17 cellular contexts compared by ENCODE assay signal in genomic region chr12:43795716-43796282, GRCh38. TPM values are rescaled to one million over a fixed set of nuclear protein-coding genes. Genes with fewer than 3 reads are reported as not detected.
DNase-seq lines count a peak whose midpoint lies in the region; ATAC-seq and TF ChIP-seq lines count a peak whose summit lies in the region.
"Had no signal": no experiment of that assay in that cellular context is flagged by ENCODE, and none has a peak within 500 bp of the region (broad histone marks: within the 10 kb centered on the region; RNA-seq: fewer than 3 reads in every experiment).

No MANE protein-coding gene starts in this region.

- TF ChIP-seq CTCF in CD8-positive, alpha-beta T cell (IDR thresholded peaks at IDR 0.05), result no peak
- TF ChIP-seq CTCF in GM10266 (IDR thresholded peaks at IDR 0.05; ENCODE audit: control insufficient read depth, insufficient read depth, low read depth, missing control alignments), result no peak

- no peaks in the 10 kb centered on the region for H3K27me3 Mint-ChIP-seq in CD8-positive, alpha-beta T cell (ENCODE audit: low read depth)
- H3K27me3 Mint-ChIP-seq: T-cell had no signal

- H3K4me3 Mint-ChIP-seq in CD8-positive, alpha-beta T cell, result no peak overlapping the region
- H3K4me3 Mint-ChIP-seq: H9; stimulated activated effector memory CD8-positive, alpha-beta T cell treated with anti-CD3 and anti-CD28 coated beads, Interleukin-12 subunit alpha, Interleukin-12 subunit beta, amount 100 ng/mL, for 72 hours; T-cell; WTC11 had no signal

- POLR2A ChIA-PET in CD8-positive, alpha-beta T cell (lab: Charles Lee), result no interaction called here

- H3K27ac Mint-ChIP-seq in CD8-positive, alpha-beta T cell, result peak overlapping the region; percentile 22
- H3K27ac Mint-ChIP-seq: H9; stimulated activated effector memory CD8-positive, alpha-beta T cell treated with anti-CD3 and anti-CD28 coated beads, Interleukin-12 subunit alpha, Interleukin-12 subunit beta, amount 100 ng/mL, for 72 hours; T-cell; WTC11 had no signal

- H3K9me3 Mint-ChIP-seq in CD8-positive, alpha-beta T cell, result peaks cover 2% of the 10 kb centered on the region
- H3K9me3 Mint-ChIP-seq: H9; stimulated activated effector memory CD8-positive, alpha-beta T cell treated with anti-CD3 and anti-CD28 coated beads, Interleukin-12 subunit alpha, Interleukin-12 subunit beta, amount 100 ng/mL, for 72 hours; T-cell; WTC11 had no signal

- intact Hi-C loops in CD8-positive, alpha-beta T cell (cut with DNase I, micrococcal nuclease), result no loop called here

- H3K27me3 ChIP-seq in CD8-positive, alpha-beta T cell (ENCODE audit: insufficient read depth, low read length), result no peaks in the 10 kb centered on the region
- H3K27me3 ChIP-seq: adrenal gland had no signal

- peaks cover 42% of the 10 kb centered on the region for H3K36me3 ChIP-seq in CD8-positive, alpha-beta T cell (ENCODE audit: insufficient read depth, low read length)

- H3K36me3 Mint-ChIP-seq in CD8-positive, alpha-beta T cell, result peaks cover 54% of the 10 kb centered on the region

- no peak for DNase-seq in CD8-positive, alpha-beta T cell
- DNase-seq in NCI-H69 (lab: John Stamatoyannopoulos, UW) (peak; percentile 92), kidney tubule cell (ENCODE audit: low spot score) (peak; percentile 29), OCI-M1 (lab: John Stamatoyannopoulos, UW) (no peak), NCI-H82 (lab: John Stamatoyannopoulos, UW) (no peak), SK-N-DZ (ENCODE audit: low spot score) (no peak), GM10266 (ENCODE audit: extremely low spot score) (no peak)
- DNase-seq: adrenal gland, H9, islet precursor cell, NCI-H1694, NCI-H526, T-cell had no signal

- CTCF ChIA-PET in CD8-positive, alpha-beta T cell (lab: Charles Lee), result interaction anchor here (1.3 kb wide), 1 partner anchor 87 kb away, joined by 5 read pairs; no protein-coding TSS in a partner anchor

- peaks cover 6% of the 10 kb centered on the region for H3K4me1 Mint-ChIP-seq in CD8-positive, alpha-beta T cell (ENCODE audit: low read depth)
- H3K4me1 Mint-ChIP-seq: H9; stimulated activated effector memory CD8-positive, alpha-beta T cell treated with anti-CD3 and anti-CD28 coated beads, Interleukin-12 subunit alpha, Interleukin-12 subunit beta, amount 100 ng/mL, for 72 hours; WTC11 had no signal

- H3K4me3 ChIP-seq in CD8-positive, alpha-beta T cell (ENCODE audit: low read depth, low read length), result no peak overlapping the region
- H3K4me3 ChIP-seq: adrenal gland, skin epidermis had no signal

- no peak overlapping the region for H3K27ac ChIP-seq in CD8-positive, alpha-beta T cell (ENCODE audit: low read depth, low read length)
- H3K27ac ChIP-seq: adrenal gland, skin epidermis had no signal

- H3K4me1 ChIP-seq in CD8-positive, alpha-beta T cell (ENCODE audit: insufficient read depth, low read length), result no peaks in the 10 kb centered on the region
- H3K4me1 ChIP-seq: adrenal gland had no signal

- no peak for ATAC-seq in CD8-positive, alpha-beta T cell
- ATAC-seq in GM19043 (IDR thresholded peaks at IDR 0.05; ENCODE audit: low read depth, unreplicated experiment), result peak; percentile 60
- ATAC-seq: stimulated activated effector memory CD8-positive, alpha-beta T cell treated with anti-CD3 and anti-CD28 coated beads, Interleukin-12 subunit alpha, Interleukin-12 subunit beta, amount 100 ng/mL, for 72 hours; T-cell; WTC11 had no signal

- H3K9me3 ChIP-seq in CD8-positive, alpha-beta T cell (ENCODE audit: low read length), result no peaks in the 10 kb centered on the region
- H3K9me3 ChIP-seq: adrenal gland had no signal

RNA-seq across cellular contexts. Expression of gene TWF1, which starts 10.3 kb away (rescaled TPM):
- total RNA-seq in CD8-positive, alpha-beta T cell, result 10 to 100 TPM; 74.1 to 82.2 TPM
- 52.2 and 68.7 TPM in 2 replicates for polyA plus RNA-seq in SK-N-DZ (2014; cell fraction: cytosol; rRNA removed)
- polyA plus RNA-seq in SK-N-DZ (2014; cell fraction: nucleus; rRNA removed), result 37.7 and 42.4 TPM in 2 replicates

RNA-seq across cellular contexts. Expression of gene IRAK4, which starts 37.0 kb away (rescaled TPM):
- total RNA-seq in CD8-positive, alpha-beta T cell, result 10 to 100 TPM; 19.6 to 22.3 TPM
- 7.4 and 9.6 TPM in 2 replicates for polyA plus RNA-seq in SK-N-DZ (2014; cell fraction: cytosol; rRNA removed)
- polyA plus RNA-seq in SK-N-DZ (2014; cell fraction: nucleus; rRNA removed), result 5.5 and 11.8 TPM in 2 replicates

RNA-seq across cellular contexts. Expression of gene PUS7L, which starts 37.2 kb away (rescaled TPM):
- total RNA-seq in CD8-positive, alpha-beta T cell, result 10 to 100 TPM; 10.3 to 12.6 TPM
- polyA plus RNA-seq in SK-N-DZ (2014; cell fraction: cytosol; rRNA removed), result 11.9 and 22.6 TPM in 2 replicates
- polyA plus RNA-seq in SK-N-DZ (2014; cell fraction: nucleus; rRNA removed), result 14.2 and 14.5 TPM in 2 replicates

RNA-seq across cellular contexts. Expression of gene TMEM117, which starts 40.1 kb away (rescaled TPM):
- 1 to 10 TPM; 3.5 to 4.0 TPM for total RNA-seq in CD8-positive, alpha-beta T cell
- 12.0 and 14.6 TPM in 2 replicates for polyA plus RNA-seq in SK-N-DZ (2014; cell fraction: cytosol; rRNA removed)
- 8.9 and 14.2 TPM in 2 replicates for polyA plus RNA-seq in SK-N-DZ (2014; cell fraction: nucleus; rRNA removed)

Comparison
In these comparisons a context has a peak if more than half of its experiments do, and no peak if none do; other contexts are left out.
1. DNase-seq: peak in NCI-H69 (single experiment) and kidney tubule cell (single experiment); none in CD8-positive, alpha-beta T cell (0 of 7), OCI-M1 (single experiment), NCI-H82 (single experiment), SK-N-DZ (single experiment) and GM10266 (single experiment).